8 cellular contexts compared by ENCODE assay signal in genomic region chr1:155911156-155912055, GRCh38. TPM values are rescaled to one million over a fixed set of nuclear protein-coding genes. Genes with fewer than 3 reads are reported as not detected.
A peak's percentile ranks its signal among the peaks of the same experiment; 100 is the strongest.
DNase-seq lines count a peak whose midpoint lies in the region; ATAC-seq lines count a peak whose summit lies in the region.

RIT1 (minus strand) TSS chr1:155911349; CDS start chr1:155910761, 588 bp downstream.

- DNase-seq in CD4-positive, alpha-beta memory T cell: peak; percentile 78 to 87 (median 80)
- DNase-seq in NOMO-1 treated with dmso at 0.1 percent for 144 hours (lab: John Stamatoyannopoulos, UW; ENCODE audit: unreplicated experiment) (peak; percentile 54), memory B cell (ENCODE audit: low spot score in 2 of 2) (peak; percentile 74 to 75)
- DNase-seq in activated CD8-positive, alpha-beta memory T cell treated with anti-CD3 and anti-CD28 coated beads for 48 hours (ENCODE audit: low read depth in 2 of 3, low spot score in 2 of 3): peak; percentile 68 to 76 (median 74)
- DNase-seq in stimulated activated CD8-positive, alpha-beta memory T cell treated with anti-CD3 and anti-CD28 coated beads, Interleukin-12 subunit alpha, Interleukin-12 subunit beta, amount 100 ng/mL, for 24 hours (ENCODE audit: extremely low read depth): peak; percentile 51

- intact Hi-C loops in CD4-positive, alpha-beta memory T cell (cut with micrococcal nuclease): loop anchor here (1.0 to 2.0 kb wide), 4 partner anchors 23 to 143 kb away; partner anchors contain the start of genes ARHGEF2, KHDC4, LAMTOR2 and SYT11

- CTCF ChIA-PET in CD4-positive, alpha-beta memory T cell (lab: Charles Lee; ENCODE audit: partially characterized antibody): no interaction called here

- peak within 1 kb of the TSS; percentile 79 for H3K27ac ChIP-seq in CD4-positive, alpha-beta memory T cell (ENCODE audit: low read depth, low read length)

- H3K9me3 ChIP-seq in CD4-positive, alpha-beta memory T cell (ENCODE audit: control insufficient read depth in 1 of 2, low read length in 2 of 2): no peaks in the 10 kb centered on the region
- no peaks in the 10 kb centered on the region for H3K9me3 ChIP-seq in endocrine pancreas (ENCODE audit: control insufficient read depth, low read length)

- ATAC-seq in GM19397 (IDR thresholded peaks at IDR 0.05; ENCODE audit: unreplicated experiment): peak; percentile 73
- peak; percentile 66 for ATAC-seq in HG03565 (IDR thresholded peaks at IDR 0.05; ENCODE audit: unreplicated experiment)
- ATAC-seq in memory B cell (ENCODE audit: low read depth): peak; percentile 98

- H3K27me3 ChIP-seq in CD4-positive, alpha-beta memory T cell (ENCODE audit: insufficient read depth, low read length): no peaks in the 10 kb centered on the region
- no peaks in the 10 kb centered on the region for H3K27me3 ChIP-seq in endocrine pancreas (ENCODE audit: control insufficient read depth, insufficient read depth, low read length)

- peak within 1 kb of the TSS; percentile 91 for H3K9ac ChIP-seq in endocrine pancreas (ENCODE audit: control insufficient read depth, insufficient read depth, low read length)

- peak within 1 kb of the TSS; percentile 92 to 99 (median 98) for H3K4me3 Mint-ChIP-seq in CD4-positive, alpha-beta memory T cell
- H3K4me3 Mint-ChIP-seq in memory B cell: peak within 1 kb of the TSS; percentile 96

- H3K27me3 Mint-ChIP-seq in CD4-positive, alpha-beta memory T cell: no peaks in the 10 kb centered on the region
- H3K27me3 Mint-ChIP-seq in memory B cell: no peaks in the 10 kb centered on the region

- peaks cover 18 to 69% of the 10 kb centered on the region in 2 donors for H3K36me3 Mint-ChIP-seq in CD4-positive, alpha-beta memory T cell
- peaks cover 12% of the 10 kb centered on the region for H3K36me3 Mint-ChIP-seq in memory B cell

- peak within 1 kb of the TSS; percentile 86 to 99 (median 98) for H3K27ac Mint-ChIP-seq in CD4-positive, alpha-beta memory T cell
- H3K27ac Mint-ChIP-seq in memory B cell: peak within 1 kb of the TSS; percentile 97

- H3K4me1 ChIP-seq in CD4-positive, alpha-beta memory T cell (ENCODE audit: insufficient read depth, low read length): peaks cover 21% of the 10 kb centered on the region
- peaks cover 6% of the 10 kb centered on the region for H3K4me1 ChIP-seq in endocrine pancreas (ENCODE audit: control insufficient read depth, insufficient read depth, low read length)

- H3K4me3 ChIP-seq in CD4-positive, alpha-beta memory T cell (ENCODE audit: low read length in 2 of 2): peak within 1 kb of the TSS; percentile 85 to 86
- H3K4me3 ChIP-seq in endocrine pancreas (ENCODE audit: control insufficient read depth, insufficient read depth, low read length): peak within 1 kb of the TSS; percentile 74

- peaks cover 16 to 28% (median 21%) of the 10 kb centered on the region in 4 donors for H3K4me1 Mint-ChIP-seq in CD4-positive, alpha-beta memory T cell
- peaks cover 14% of the 10 kb centered on the region for H3K4me1 Mint-ChIP-seq in memory B cell

- no peaks in the 10 kb centered on the region for H3K9me3 Mint-ChIP-seq in CD4-positive, alpha-beta memory T cell
- no peaks in the 10 kb centered on the region for H3K9me3 Mint-ChIP-seq in memory B cell

- peaks cover 30% of the 10 kb centered on the region for H3K36me3 ChIP-seq in CD4-positive, alpha-beta memory T cell (ENCODE audit: insufficient read depth, low read length)
- no peaks in the 10 kb centered on the region for H3K36me3 ChIP-seq in endocrine pancreas (ENCODE audit: control insufficient read depth, insufficient read depth, low read length)

- POLR2A ChIA-PET in CD4-positive, alpha-beta memory T cell (lab: Charles Lee; ENCODE audit: partially characterized antibody): interaction anchor here (0.7 to 1.2 kb wide), 2 partner anchors 19 to 67 kb away, joined by 3 to 4 read pairs; partner anchors contain the start of gene ARHGEF2

RNA-seq across cellular contexts. Expression of gene RIT1, which starts in this region (rescaled TPM):
- total RNA-seq in CD4-positive, alpha-beta memory T cell: 10 to 100 TPM; 45.0 to 48.0 TPM
- polyA plus RNA-seq in CD4-positive, alpha-beta memory T cell: 10 to 100 TPM; 14.1 to 20.4 TPM

Comparison
In these comparisons a context has a peak if more than half of its experiments do, and no peak if none do; other contexts are left out.
1. Peak in every context shown above with its lines: DNase-seq, ATAC-seq, H3K4me3 ChIP-seq and H3K27ac ChIP-seq.